Comparison of ENCODE assay signal across 20 cellular contexts in genomic region chr4:188268081-188268908, GRCh38.
"Had no signal": no experiment of that assay in that cellular context is flagged by ENCODE, and none has a peak within 500 bp of the region (broad histone marks: within the 10 kb centered on the region; RNA-seq: fewer than 3 reads in every experiment).

No MANE protein-coding gene starts in this region.

- H3K27ac Mint-ChIP-seq: immature natural killer cell; memory B cell; mesothelial cell of epicardium; natural killer cell treated with Interleukin-12 subunit alpha and Interleukin-12 subunit beta and Interleukin-15 and Interleukin-18, amount 100 ng/mL, for 72 hours; stimulated activated naive B cell treated with anti-CD40 and anti-IgM and Interleukin-4, amounts not matched to agents 10 μg/mL and 1 μg/mL and 100 μg/mL, for 72 hours; stimulated activated naive CD8-positive, alpha-beta T cell treated with anti-CD3 and anti-CD28 coated beads, Interleukin-15, amount 100 ng/mL, for 72 hours had no signal

- H3K27me3 ChIP-seq: esophagus muscularis mucosa, gastrocnemius medialis, sigmoid colon, testis, transverse colon had no signal

- H3K36me3 Mint-ChIP-seq: memory B cell; mesothelial cell of epicardium; stimulated activated naive B cell treated with anti-CD40 and anti-IgM and Interleukin-4, amounts not matched to agents 10 μg/mL and 1 μg/mL and 100 μg/mL, for 72 hours had no signal

- H3K36me3 ChIP-seq: esophagus muscularis mucosa, gastrocnemius medialis, left ventricle myocardium inferior, lower lobe of right lung, sigmoid colon, transverse colon had no signal

- DNase-seq: effector memory CD4-positive, alpha-beta T cell; gastrocnemius medialis; immature natural killer cell; left ventricle myocardium inferior; lower lobe of right lung; psoas muscle; sigmoid colon; stimulated activated CD4-positive, alpha-beta T cell treated with anti-CD3 and anti-CD28 coated beads, Interleukin-2, amount 100 ng/mL, for 24 hours; stimulated activated CD4-positive, alpha-beta T cell treated with anti-CD3 and anti-CD28 coated beads, Interleukin-4, amount 100 ng/mL, for 4 hours; stimulated activated naive B cell treated with anti-CD40 and anti-IgM and Interleukin-4, amounts not matched to agents 10 μg/mL and 1 μg/mL and 100 μg/mL, for 72 hours; stimulated activated naive CD8-positive, alpha-beta T cell treated with anti-CD3 and anti-CD28 coated beads, Interleukin-15, amount 100 ng/mL, for 72 hours; testis; transverse colon had no signal

- ATAC-seq: gastrocnemius medialis; lower lobe of right lung; natural killer cell treated with Interleukin-12 subunit alpha and Interleukin-12 subunit beta and Interleukin-15 and Interleukin-18, amount 100 ng/mL, for 72 hours; psoas muscle; stimulated activated naive B cell treated with anti-CD40 and anti-IgM and Interleukin-4, amounts not matched to agents 10 μg/mL and 1 μg/mL and 100 μg/mL, for 72 hours; stimulated activated naive CD8-positive, alpha-beta T cell treated with anti-CD3 and anti-CD28 coated beads, Interleukin-15, amount 100 ng/mL, for 72 hours had no signal

- H3K4me1 ChIP-seq: esophagus muscularis mucosa, gastrocnemius medialis, left ventricle myocardium inferior, lower lobe of right lung, psoas muscle, sigmoid colon, testis, transverse colon had no signal

- FAIRE-seq: keratinocyte had no signal

- H3K4me1 Mint-ChIP-seq: immature natural killer cell; memory B cell; stimulated activated naive B cell treated with anti-CD40 and anti-IgM and Interleukin-4, amounts not matched to agents 10 μg/mL and 1 μg/mL and 100 μg/mL, for 72 hours; stimulated activated naive CD8-positive, alpha-beta T cell treated with anti-CD3 and anti-CD28 coated beads, Interleukin-15, amount 100 ng/mL, for 72 hours had no signal

- H3K9me3 ChIP-seq: esophagus muscularis mucosa, gastrocnemius medialis, left ventricle myocardium inferior, lower lobe of right lung, psoas muscle, testis, transverse colon had no signal

- H3K27me3 Mint-ChIP-seq: memory B cell; natural killer cell treated with Interleukin-12 subunit alpha and Interleukin-12 subunit beta and Interleukin-15 and Interleukin-18, amount 100 ng/mL, for 72 hours; stimulated activated naive B cell treated with anti-CD40 and anti-IgM and Interleukin-4, amounts not matched to agents 10 μg/mL and 1 μg/mL and 100 μg/mL, for 72 hours; stimulated activated naive CD8-positive, alpha-beta T cell treated with anti-CD3 and anti-CD28 coated beads, Interleukin-15, amount 100 ng/mL, for 72 hours had no signal

- H3K4me3 Mint-ChIP-seq: immature natural killer cell; memory B cell; mesothelial cell of epicardium; natural killer cell treated with Interleukin-12 subunit alpha and Interleukin-12 subunit beta and Interleukin-15 and Interleukin-18, amount 100 ng/mL, for 72 hours; stimulated activated naive B cell treated with anti-CD40 and anti-IgM and Interleukin-4, amounts not matched to agents 10 μg/mL and 1 μg/mL and 100 μg/mL, for 72 hours; stimulated activated naive CD8-positive, alpha-beta T cell treated with anti-CD3 and anti-CD28 coated beads, Interleukin-15, amount 100 ng/mL, for 72 hours had no signal

- H3K27ac ChIP-seq: epithelial cell of prostate, esophagus muscularis mucosa, gastrocnemius medialis, left ventricle myocardium inferior, lower lobe of right lung, psoas muscle, sigmoid colon, skin epidermis, testis, transverse colon had no signal

- H3K4me3 ChIP-seq: esophagus muscularis mucosa, gastrocnemius medialis, left ventricle myocardium inferior, lower lobe of right lung, psoas muscle, sigmoid colon, skin epidermis, testis, transverse colon had no signal
